ENCODE assay signal across 25 cellular contexts in the genomic region with DNA sequence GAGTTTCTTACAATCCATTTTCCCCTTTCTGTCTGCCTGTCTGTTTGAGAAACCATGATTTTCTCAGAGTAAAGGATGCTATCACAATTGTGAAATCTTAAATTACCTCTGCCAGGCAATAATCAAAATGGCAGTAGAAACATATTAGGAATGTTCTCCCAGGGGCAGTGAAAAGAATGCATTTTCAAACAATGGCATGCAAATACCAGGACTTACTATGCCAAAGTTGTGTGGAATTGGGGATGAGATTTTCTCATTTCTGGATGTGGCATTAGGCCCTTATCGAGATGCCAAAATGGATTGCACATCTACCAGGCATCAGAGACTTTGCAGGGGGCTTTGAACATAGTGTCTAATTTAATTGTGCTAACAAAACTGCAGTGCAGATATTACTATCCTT.
A peak's percentile ranks its signal among the peaks of the same experiment; 100 is the strongest.
DNase-seq lines count a peak whose midpoint lies in the region; ATAC-seq and TF ChIP-seq lines count a peak whose summit lies in the region.
"Had no signal": no experiment of that assay in that cellular context is flagged by ENCODE, and none has a peak within 500 bp of the region (broad histone marks: within the 10 kb centered on the region; RNA-seq: fewer than 3 reads in every experiment).

No MANE protein-coding gene starts in this region.

- TF ChIP-seq POLR2A in vagina (IDR thresholded peaks at IDR 0.05) = no peak

- DNase-seq in AG08395 (ENCODE audit: low spot score) (peak; percentile 10), fibroblast of gingiva (ENCODE audit: low read depth) (peak; percentile 88), OCI-LY7 (ENCODE audit: low spot score) (no peak), KG1 (lab: John Stamatoyannopoulos, UW) (no peak), NCI-H526 treated with DMSO at 0.1 percent for 48 hours (lab: John Stamatoyannopoulos, UW) (no peak), vagina (ENCODE audit: extremely low spot score in 2 of 2) (no peak)
- no peak for DNase-seq in CD8-positive, alpha-beta T cell
- DNase-seq: COR-L47, DMS 273 treated with DMSO at 0.1 percent for 48 hours, DND-41, HCEC 1CT, IMR-90, Karpas-422, MG63, NCI-H1048, NCI-H1436 treated with DMSO at 0.1 percent for 48 hours, NCI-H2029, NCI-H446 treated with DMSO at 0.1 percent for 48 hours, NCI-H748 treated with DMSO at 0.1 percent for 48 hours, OCI-M1, SHP77 had no signal

- H3K4me1 ChIP-seq in CD8-positive, alpha-beta T cell (ENCODE audit: insufficient read depth, low read length) = peaks cover 3% of the 10 kb centered on the region
- H3K4me1 ChIP-seq in OCI-LY7 (ENCODE audit: insufficient read depth, low read length, poor library complexity, severe bottlenecking) (no peaks in the 10 kb centered on the region), vagina (no peaks in the 10 kb centered on the region)

- intact Hi-C loops in CD8-positive, alpha-beta T cell (cut with DNase I, micrococcal nuclease) = no loop called here
- intact Hi-C loops in OCI-LY7 (cut with micrococcal nuclease; ENCODE audit: unreplicated experiment) (no loop called here), vagina (cut with DNase I) (no loop called here)

- H3K27ac ChIP-seq in CD8-positive, alpha-beta T cell (ENCODE audit: low read depth, low read length) = no peak overlapping the region
- no peak overlapping the region for H3K27ac ChIP-seq in OCI-LY7 (ENCODE audit: low read depth, low read length, poor library complexity, severe bottlenecking)
- H3K27ac ChIP-seq in vagina = no peak overlapping the region
- H3K27ac ChIP-seq: SK-N-MC had no signal

- POLR2A ChIA-PET in CD8-positive, alpha-beta T cell (lab: Charles Lee) = interaction anchor here (1.8 to 3.0 kb wide), 2 partner anchors 11 kb away, joined by 5 to 9 read pairs; no protein-coding TSS in a partner anchor
- POLR2A ChIA-PET in OCI-LY7 (lab: Charles Lee) = interaction anchor here (1.0 to 2.1 kb wide), 2 partner anchors 11 to 22 kb away, joined by 3 to 7 read pairs; no protein-coding TSS in a partner anchor

- no peak for ATAC-seq in CD8-positive, alpha-beta T cell
- peak; percentile 51 for ATAC-seq in SK-N-SH treated with all-trans-retinoic acid at 6 μM for 48 hours
- ATAC-seq: GM23338 had no signal

- no peak overlapping the region for H3K4me3 Mint-ChIP-seq in CD8-positive, alpha-beta T cell
- H3K4me3 Mint-ChIP-seq: CD14-positive monocyte, GM23338 had no signal

- H3K79me2 ChIP-seq in OCI-LY7 (ENCODE audit: insufficient read depth, low read depth, low read length) = no peaks in the 10 kb centered on the region

- no TSS peak for BruUV-seq in OCI-LY7 (replicated peaks; lab: Mats Ljungman, UMichigan)

- no peaks in the 10 kb centered on the region for H3K27me3 Mint-ChIP-seq in CD8-positive, alpha-beta T cell (ENCODE audit: low read depth)

- no peaks in the 10 kb centered on the region for H3K9me2 ChIP-seq in OCI-LY7 (ENCODE audit: insufficient read depth, low read length)

- no peaks in the 10 kb centered on the region for H3K27me3 ChIP-seq in CD8-positive, alpha-beta T cell (ENCODE audit: insufficient read depth, low read length)
- H3K27me3 ChIP-seq in vagina = no peaks in the 10 kb centered on the region
- H3K27me3 ChIP-seq: MG63 had no signal

- H3K9me3 ChIP-seq in CD8-positive, alpha-beta T cell (ENCODE audit: low read length) = no peaks in the 10 kb centered on the region
- H3K9me3 ChIP-seq in OCI-LY7 (ENCODE audit: low read length) = no peaks in the 10 kb centered on the region
- no peaks in the 10 kb centered on the region for H3K9me3 ChIP-seq in vagina

- H3K4me2 ChIP-seq in OCI-LY7 (ENCODE audit: low read length) = no peak overlapping the region
- H3K4me2 ChIP-seq: GM23338 had no signal

- H3K36me3 Mint-ChIP-seq in CD8-positive, alpha-beta T cell = no peaks in the 10 kb centered on the region
- H3K36me3 Mint-ChIP-seq: CD14-positive monocyte had no signal

- no peak overlapping the region for H3K4me3 ChIP-seq in CD8-positive, alpha-beta T cell (ENCODE audit: low read depth, low read length)
- H3K4me3 ChIP-seq in OCI-LY7 (ENCODE audit: low read depth, low read length, poor library complexity, severe bottlenecking) (no peak overlapping the region), vagina (no peak overlapping the region)
- H3K4me3 ChIP-seq: GM23338, MG63, SK-N-MC had no signal

- no peaks in the 10 kb centered on the region for H3K36me3 ChIP-seq in CD8-positive, alpha-beta T cell (ENCODE audit: insufficient read depth, low read length)
- H3K36me3 ChIP-seq in OCI-LY7 (ENCODE audit: insufficient read depth, low read length) = no peaks in the 10 kb centered on the region
- H3K36me3 ChIP-seq in vagina = no peaks in the 10 kb centered on the region
- H3K36me3 ChIP-seq: MG63 had no signal

- TF ChIP-seq CTCF in CD8-positive, alpha-beta T cell (IDR thresholded peaks at IDR 0.05) = no peak
- no peak for TF ChIP-seq CTCF in OCI-LY7 (conservative IDR thresholded peaks at IDR 0.05; ENCODE audit: low read length)
- no peak for TF ChIP-seq CTCF in vagina (IDR thresholded peaks at IDR 0.05)

- H3K9me3 Mint-ChIP-seq in CD8-positive, alpha-beta T cell = peaks cover 3% of the 10 kb centered on the region

- H3K4me1 Mint-ChIP-seq in CD8-positive, alpha-beta T cell (ENCODE audit: low read depth) = peaks cover 65% of the 10 kb centered on the region
- H3K4me1 Mint-ChIP-seq: CD14-positive monocyte had no signal

- no peaks in the 10 kb centered on the region for H4K20me1 ChIP-seq in OCI-LY7 (ENCODE audit: insufficient read depth, low read length)

- H2AFZ ChIP-seq in OCI-LY7 (ENCODE audit: low read length) = no peak overlapping the region

- peak overlapping the region; percentile 45 for H3K27ac Mint-ChIP-seq in CD8-positive, alpha-beta T cell
- H3K27ac Mint-ChIP-seq: CD14-positive monocyte, GM23338 had no signal

- CTCF ChIA-PET in CD8-positive, alpha-beta T cell (lab: Charles Lee) = interaction anchor here (1.5 to 4.2 kb wide), 3 partner anchors 139 to 535 kb away, joined by 3 to 40 read pairs (median 4); no protein-coding TSS in a partner anchor
- CTCF ChIA-PET in OCI-LY7 (lab: Charles Lee; ENCODE audit: unreplicated experiment) = interaction anchor here (1.6 kb wide), 1 partner anchor 311 kb away, joined by 3 read pairs; no protein-coding TSS in a partner anchor

TF ChIP-seq in SK-N-SH treated with all-trans-retinoic acid at 6 μM for 48 hours, 23 proteins besides CTCF, POLR2A, EP300 and RAD21:
- TF ChIP-seq, protein P1, sequence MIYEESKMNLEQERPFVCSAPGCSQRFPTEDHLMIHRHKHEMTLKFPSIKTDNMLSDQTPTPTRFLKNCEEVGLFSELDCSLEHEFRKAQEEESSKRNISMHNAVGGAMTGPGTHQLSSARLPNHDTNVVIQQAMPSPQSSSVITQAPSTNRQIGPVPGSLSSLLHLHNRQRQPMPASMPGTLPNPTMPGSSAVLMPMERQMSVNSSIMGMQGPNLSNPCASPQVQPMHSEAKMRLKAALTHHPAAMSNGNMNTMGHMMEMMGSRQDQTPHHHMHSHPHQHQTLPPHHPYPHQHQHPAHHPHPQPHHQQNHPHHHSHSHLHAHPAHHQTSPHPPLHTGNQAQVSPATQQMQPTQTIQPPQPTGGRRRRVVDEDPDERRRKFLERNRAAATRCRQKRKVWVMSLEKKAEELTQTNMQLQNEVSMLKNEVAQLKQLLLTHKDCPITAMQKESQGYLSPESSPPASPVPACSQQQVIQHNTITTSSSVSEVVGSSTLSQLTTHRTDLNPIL (CRISPR knock-in tag; IDR thresholded peaks at IDR 0.05; ENCODE audit: low read depth) = no peak
- no peak for TF ChIP-seq RARB (CRISPR knock-in tag; IDR thresholded peaks at IDR 0.05)
- no peak for TF ChIP-seq ESRRG (CRISPR knock-in tag; IDR thresholded peaks at IDR 0.05)
- TF ChIP-seq, protein P2, sequence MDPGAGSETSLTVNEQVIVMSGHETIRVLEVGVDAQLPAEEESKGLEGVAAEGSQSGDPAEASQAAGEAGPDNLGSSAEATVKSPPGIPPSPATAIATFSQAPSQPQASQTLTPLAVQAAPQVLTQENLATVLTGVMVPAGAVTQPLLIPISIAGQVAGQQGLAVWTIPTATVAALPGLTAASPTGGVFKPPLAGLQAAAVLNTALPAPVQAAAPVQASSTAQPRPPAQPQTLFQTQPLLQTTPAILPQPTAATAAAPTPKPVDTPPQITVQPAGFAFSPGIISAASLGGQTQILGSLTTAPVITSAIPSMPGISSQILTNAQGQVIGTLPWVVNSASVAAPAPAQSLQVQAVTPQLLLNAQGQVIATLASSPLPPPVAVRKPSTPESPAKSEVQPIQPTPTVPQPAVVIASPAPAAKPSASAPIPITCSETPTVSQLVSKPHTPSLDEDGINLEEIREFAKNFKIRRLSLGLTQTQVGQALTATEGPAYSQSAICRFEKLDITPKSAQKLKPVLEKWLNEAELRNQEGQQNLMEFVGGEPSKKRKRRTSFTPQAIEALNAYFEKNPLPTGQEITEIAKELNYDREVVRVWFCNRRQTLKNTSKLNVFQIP (CRISPR knock-in tag; IDR thresholded peaks at IDR 0.05; ENCODE audit: borderline replicate concordance, low read depth) = no peak
- peak; percentile 62 for TF ChIP-seq ISL1 (CRISPR knock-in tag; IDR thresholded peaks at IDR 0.05)

Comparison
In these comparisons a context has a peak if more than half of its experiments do, and no peak if none do; other contexts are left out.
1. DNase-seq: peak in AG08395 (single experiment) and fibroblast of gingiva (single experiment); none in CD8-positive, alpha-beta T cell (0 of 7), OCI-LY7 (single experiment), KG1 (single experiment), NCI-H526 treated with DMSO at 0.1 percent for 48 hours (single experiment) and vagina (0 of 2).